Comparison of ENCODE assay signal across 15 cellular contexts in genomic region chr2:173185437-173185836, GRCh38.
DNase-seq lines count a peak whose midpoint lies in the region; ATAC-seq lines count a peak whose summit lies in the region.
"Had no signal": no experiment of that assay in that cellular context is flagged by ENCODE, and none has a peak within 500 bp of the region (broad histone marks: within the 10 kb centered on the region; RNA-seq: fewer than 3 reads in every experiment).

No MANE protein-coding gene starts in this region.

- DNase-seq in GM23248 = peak; percentile 48
- DNase-seq in adipocyte (ENCODE audit: low read depth) = no peak
- DNase-seq in SW 1271 (lab: John Stamatoyannopoulos, UW) = no peak
- DNase-seq in AML-193 (lab: John Stamatoyannopoulos, UW) = no peak
- DNase-seq: ACHN; CD4-positive, alpha-beta memory T cell; NCI-H1417; NCI-H1930; NCI-H510A; NCI-H82; SJCRH30 had no signal

- H3K36me3 ChIP-seq in GM23248 (ENCODE audit: low read depth) (0 out of 2 replicates have a peak, but pooled peaks cover 3% of the 10 kb centered on the region), adipocyte (ENCODE audit: control insufficient read depth, insufficient read depth, low read length, severe bottlenecking) (peaks cover 3% of the 10 kb centered on the region), muscle layer of duodenum (ENCODE audit: control insufficient read depth in 1 of 2, insufficient read depth in 2 of 2, low read length in 2 of 2) (peaks cover 0 to 3% of the 10 kb centered on the region in 2 donors), subcutaneous abdominal adipose tissue (ENCODE audit: control insufficient read depth in 5 of 5, insufficient read depth in 5 of 5, low read length in 5 of 5) (peaks cover 0 to 7% (median 4%) of the 10 kb centered on the region in 5 donors)
- H3K36me3 ChIP-seq: HAP-1, SJCRH30 had no signal

- in situ Hi-C loops in GM23248 (cut with MboI) = no loop called here

- no peak overlapping the region for H2AFZ ChIP-seq in GM23248

- peaks cover 52% of the 10 kb centered on the region for H3F3A ChIP-seq in GM23248 (ENCODE audit: insufficient read depth)

- H3K9me2 ChIP-seq in GM23248 (ENCODE audit: insufficient read depth) = no peaks in the 10 kb centered on the region

- H3K27me3 ChIP-seq in GM23248 (replicated peaks; ENCODE audit: insufficient read depth) = no peaks in the 10 kb centered on the region
- H3K27me3 ChIP-seq in adipocyte (replicated peaks; ENCODE audit: control insufficient read depth, insufficient read depth, low read length) = no peaks in the 10 kb centered on the region
- H3K27me3 ChIP-seq in muscle layer of duodenum (ENCODE audit: low read depth, low read length) = no peaks in the 10 kb centered on the region
- no peaks in the 10 kb centered on the region for H3K27me3 ChIP-seq in subcutaneous abdominal adipose tissue (ENCODE audit: control insufficient read depth in 5 of 5, insufficient read depth in 4 of 5, low read length in 5 of 5)
- H3K27me3 ChIP-seq: SJCRH30 had no signal

- H3K4me3 ChIP-seq in GM23248 (no peak overlapping the region), adipocyte (ENCODE audit: low read length) (no peak overlapping the region), muscle layer of duodenum (ENCODE audit: low read depth in 1 of 2, low read length in 2 of 2) (no peak overlapping the region), subcutaneous abdominal adipose tissue (ENCODE audit: low read depth in 1 of 5, low read length in 5 of 5) (no peak overlapping the region)
- H3K4me3 ChIP-seq: HAP-1, SJCRH30 had no signal

- H3K27ac ChIP-seq in GM23248 (peak overlapping the region; percentile 93), muscle layer of duodenum (ENCODE audit: low read length) (peak overlapping the region; percentile 42), subcutaneous abdominal adipose tissue (ENCODE audit: low read depth, low read length) (peak overlapping the region; percentile 46)
- H3K27ac ChIP-seq: SJCRH30 had no signal

- H3K4me1 ChIP-seq in GM23248 (ENCODE audit: insufficient read depth) (peaks cover 41% of the 10 kb centered on the region), adipocyte (ENCODE audit: control insufficient read depth, insufficient read depth, low read length) (peaks cover 31% of the 10 kb centered on the region), muscle layer of duodenum (ENCODE audit: control insufficient read depth in 1 of 2, insufficient read depth in 2 of 2, low read length in 2 of 2) (peaks cover 4 to 15% of the 10 kb centered on the region in 2 donors), subcutaneous abdominal adipose tissue (ENCODE audit: control insufficient read depth in 5 of 5, insufficient read depth in 5 of 5, low read length in 5 of 5) (peaks cover 0 to 19% (median 6%) of the 10 kb centered on the region in 5 donors)
- H3K4me1 ChIP-seq: HAP-1 had no signal

- H3K9ac ChIP-seq in GM23248 = peak overlapping the region; percentile 67; the same call in 1 of the 2 replicates
- H3K9ac ChIP-seq in adipocyte (ENCODE audit: low read length) = peak overlapping the region; percentile 46
- no peak overlapping the region for H3K9ac ChIP-seq in subcutaneous abdominal adipose tissue (ENCODE audit: low read length in 5 of 5)

- H3K79me2 ChIP-seq in GM23248 (ENCODE audit: insufficient read depth) = peaks cover 40% of the 10 kb centered on the region

- H4K20me1 ChIP-seq in GM23248 (ENCODE audit: insufficient read depth) = no peaks in the 10 kb centered on the region

- H3K9me3 ChIP-seq in GM23248 (ENCODE audit: low read depth) (no peaks in the 10 kb centered on the region), adipocyte (ENCODE audit: control insufficient read depth, low read length) (no peaks in the 10 kb centered on the region), muscle layer of duodenum (ENCODE audit: control insufficient read depth in 1 of 2, low read length in 2 of 2) (no peaks in the 10 kb centered on the region), subcutaneous abdominal adipose tissue (ENCODE audit: control insufficient read depth in 5 of 5, low read length in 5 of 5) (no peaks in the 10 kb centered on the region)
- H3K9me3 ChIP-seq: HAP-1, SJCRH30 had no signal

- H3K4me2 ChIP-seq in GM23248 (ENCODE audit: unreplicated experiment) = no peak overlapping the region

- ATAC-seq in GM18861 (IDR thresholded peaks at IDR 0.05; ENCODE audit: unreplicated experiment) = no peak

Comparison
In these comparisons a context has a peak if more than half of its experiments do, and no peak if none do; other contexts are left out.
1. H3K27ac ChIP-seq: peak in every context shown above with its lines; median percentile 93 in GM23248; 46 in subcutaneous abdominal adipose tissue; 42 in muscle layer of duodenum.
2. H3K9ac ChIP-seq: peak in GM23248 (single experiment) and adipocyte (single experiment); none in subcutaneous abdominal adipose tissue (0 of 5).